In the genomic region with DNA sequence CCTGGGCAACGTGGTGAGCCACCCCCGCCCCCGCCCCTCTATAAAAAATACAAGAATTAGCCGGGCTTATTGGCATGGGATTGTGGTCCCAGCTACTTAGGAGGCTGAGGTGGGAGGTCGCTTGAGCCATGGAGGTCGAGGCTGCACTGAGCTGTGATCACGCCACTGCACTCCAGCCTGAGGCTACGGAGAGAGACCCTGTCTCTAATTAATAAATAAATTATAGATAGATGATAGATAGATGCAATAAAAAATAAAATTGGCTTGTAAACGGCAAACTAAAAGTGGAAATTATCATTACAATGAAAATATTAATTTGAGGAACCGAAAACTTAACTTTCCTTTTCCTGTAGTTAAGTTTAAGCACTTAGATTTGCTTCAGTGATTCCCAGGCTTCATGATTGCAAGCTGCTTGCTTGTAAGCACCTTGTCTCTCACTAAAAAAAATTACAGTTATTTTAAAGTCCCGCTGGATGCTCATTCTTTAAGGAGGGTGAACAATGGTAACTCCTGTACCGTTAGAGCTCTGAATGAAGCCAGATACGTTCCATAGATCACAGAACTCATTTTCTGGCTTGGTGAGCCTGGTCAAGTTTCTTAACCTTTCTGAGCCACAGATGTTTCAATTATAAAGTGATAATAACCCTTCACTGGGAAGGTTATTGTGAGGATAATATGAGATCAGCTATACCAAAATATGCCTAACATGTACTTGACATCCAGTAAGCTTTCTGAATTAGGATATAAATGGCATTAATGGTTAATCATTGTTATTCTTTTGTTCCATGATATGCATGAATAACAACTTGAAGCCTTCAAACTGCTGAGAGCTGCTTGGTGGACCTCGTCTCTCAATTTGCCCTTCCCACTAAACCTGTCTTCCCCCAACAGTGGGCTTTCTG, we compare ENCODE assay signal across 8 cellular contexts. TPM values are rescaled to one million over a fixed set of nuclear protein-coding genes. Genes with fewer than 3 reads are reported as not detected.
DNase-seq lines count a peak whose midpoint lies in the region; ATAC-seq and TF ChIP-seq lines count a peak whose summit lies in the region.

No MANE protein-coding gene starts in this region.

- CTCF ChIA-PET in activated CD8-positive, alpha-beta T cell treated with anti-CD3 and anti-CD28 coated beads, Interleukin-2, amount 10 ng/mL, durations not matched to agents 7 days and 5 days (lab: Charles Lee): interaction anchor here (0.7 to 1.8 kb wide), 11 partner anchors 9 to 864 kb away, joined by 3 to 4 read pairs (median 3); partner anchors contain the start of gene NARS1

- no peak overlapping the region for H3K27ac ChIP-seq in thymus (ENCODE audit: low read depth)

- no peaks in the 10 kb centered on the region for H3K27me3 ChIP-seq in kidney epithelial cell (ENCODE audit: control insufficient read depth, insufficient read depth, low read length)
- no peaks in the 10 kb centered on the region for H3K27me3 ChIP-seq in thymus (ENCODE audit: control insufficient read depth, insufficient read depth)

- POLR2A ChIA-PET in activated CD8-positive, alpha-beta T cell treated with anti-CD3 and anti-CD28 coated beads, Interleukin-2, amount 10 ng/mL, durations not matched to agents 7 days and 5 days (lab: Charles Lee): interaction anchor here (0.6 to 2.7 kb wide), 5 partner anchors 9 to 840 kb away, joined by 3 to 16 read pairs (median 4); partner anchors contain the start of gene NARS1

- H3K4me1 Mint-ChIP-seq in activated T-cell treated with anti-CD3 and anti-CD28 coated beads, Interleukin-2, amount 50 U/mL, for 24 hours (ENCODE audit: low read depth): peaks cover 24% of the 10 kb centered on the region
- peaks cover 20% of the 10 kb centered on the region for H3K4me1 Mint-ChIP-seq in activated CD8-positive, alpha-beta T cell treated with anti-CD3 and anti-CD28 coated beads, Interleukin-2, amount 10 ng/mL, durations not matched to agents 7 days and 5 days (ENCODE audit: low read depth)

- H3K36me3 Mint-ChIP-seq in activated T-cell treated with anti-CD3 and anti-CD28 coated beads, Interleukin-2, amount 50 U/mL, for 24 hours (ENCODE audit: low read depth): peaks cover 13% of the 10 kb centered on the region
- H3K36me3 Mint-ChIP-seq in activated CD8-positive, alpha-beta T cell treated with anti-CD3 and anti-CD28 coated beads, Interleukin-2, amount 10 ng/mL, durations not matched to agents 7 days and 5 days (ENCODE audit: low read depth): peaks cover 4% of the 10 kb centered on the region

- H3K4me1 ChIP-seq in thymus (ENCODE audit: control insufficient read depth, insufficient read depth, low read length): no peaks in the 10 kb centered on the region

- DNase-seq in activated T-cell treated with anti-CD3 and anti-CD28 coated beads, Interleukin-2, amount 50 U/mL, for 24 hours: no peak
- no peak for DNase-seq in activated T-cell treated with anti-CD3 and anti-CD28 coated beads, Interleukin-2, amount 50 U/mL, for 1 hour
- no peak for DNase-seq in activated CD8-positive, alpha-beta T cell treated with anti-CD3 and anti-CD28 coated beads, Interleukin-2, amount 10 ng/mL, durations not matched to agents 7 days and 5 days
- DNase-seq in kidney epithelial cell (ENCODE audit: low read depth) (peak; percentile 35), HPDE6-E6E7 (ENCODE audit: extremely low spot score) (no peak), pons (ENCODE audit: low spot score) (no peak)

- no peak for TF ChIP-seq CTCF in kidney epithelial cell (IDR thresholded peaks at IDR 0.05; ENCODE audit: insufficient read depth, low read length, poor library complexity, severe bottlenecking)

- WGBS in thymus: 65% methylated on average over 14 of the region's 14 CpGs

- no peaks in the 10 kb centered on the region for H3K27me3 Mint-ChIP-seq in activated T-cell treated with anti-CD3 and anti-CD28 coated beads, Interleukin-2, amount 50 U/mL, for 24 hours
- no peaks in the 10 kb centered on the region for H3K27me3 Mint-ChIP-seq in activated CD8-positive, alpha-beta T cell treated with anti-CD3 and anti-CD28 coated beads, Interleukin-2, amount 10 ng/mL, durations not matched to agents 7 days and 5 days (ENCODE audit: low read depth)

- H3K36me3 ChIP-seq in kidney epithelial cell (ENCODE audit: control insufficient read depth, insufficient read depth, low read length) (no peaks in the 10 kb centered on the region), thymus (ENCODE audit: control insufficient read depth, insufficient read depth) (no peaks in the 10 kb centered on the region)

- H3K4me3 ChIP-seq in kidney epithelial cell (ENCODE audit: low read depth, low read length): peak overlapping the region; percentile 44
- H3K4me3 ChIP-seq in thymus (ENCODE audit: low read length): peak overlapping the region; percentile 83

- H3K9me3 ChIP-seq in thymus (ENCODE audit: control insufficient read depth): no peaks in the 10 kb centered on the region

- peak overlapping the region; percentile 95 for H3K4me3 Mint-ChIP-seq in activated T-cell treated with anti-CD3 and anti-CD28 coated beads, Interleukin-2, amount 50 U/mL, for 24 hours
- peak overlapping the region; percentile 98 for H3K4me3 Mint-ChIP-seq in activated CD8-positive, alpha-beta T cell treated with anti-CD3 and anti-CD28 coated beads, Interleukin-2, amount 10 ng/mL, durations not matched to agents 7 days and 5 days

- peak overlapping the region; percentile 99 for H3K27ac Mint-ChIP-seq in activated T-cell treated with anti-CD3 and anti-CD28 coated beads, Interleukin-2, amount 50 U/mL, for 24 hours
- peak overlapping the region; percentile 96 for H3K27ac Mint-ChIP-seq in activated CD8-positive, alpha-beta T cell treated with anti-CD3 and anti-CD28 coated beads, Interleukin-2, amount 10 ng/mL, durations not matched to agents 7 days and 5 days

- no peaks in the 10 kb centered on the region for H3K9me3 Mint-ChIP-seq in activated T-cell treated with anti-CD3 and anti-CD28 coated beads, Interleukin-2, amount 50 U/mL, for 24 hours
- no peaks in the 10 kb centered on the region for H3K9me3 Mint-ChIP-seq in activated CD8-positive, alpha-beta T cell treated with anti-CD3 and anti-CD28 coated beads, Interleukin-2, amount 10 ng/mL, durations not matched to agents 7 days and 5 days (ENCODE audit: insufficient read depth)

- ATAC-seq in HG02884 (IDR thresholded peaks at IDR 0.05; ENCODE audit: unreplicated experiment): peak; percentile 29
- ATAC-seq in activated CD8-positive, alpha-beta T cell treated with anti-CD3 and anti-CD28 coated beads, Interleukin-2, amount 10 ng/mL, durations not matched to agents 7 days and 5 days: no peak

RNA-seq across cellular contexts. Expression of gene NARS1, which starts 9.4 kb away (rescaled TPM):
- total RNA-seq in activated CD8-positive, alpha-beta T cell treated with anti-CD3 and anti-CD28 coated beads, Interleukin-2, amount 10 ng/mL, durations not matched to agents 7 days and 5 days: 10 to 100 TPM; 87.1 to 89.1 TPM
- 260 and 320 TPM in 2 replicates for total RNA-seq in kidney epithelial cell
- polyA plus RNA-seq in thymus: 84.9 TPM

RNA-seq across cellular contexts. Expression of gene FECH, which starts 44.5 kb away (rescaled TPM):
- total RNA-seq in activated CD8-positive, alpha-beta T cell treated with anti-CD3 and anti-CD28 coated beads, Interleukin-2, amount 10 ng/mL, durations not matched to agents 7 days and 5 days: 10 to 100 TPM; 21.1 to 26.7 TPM
- 52.9 and 58.3 TPM in 2 replicates for total RNA-seq in kidney epithelial cell
- 11.1 TPM for polyA plus RNA-seq in thymus
